2 cellular contexts compared by ENCODE assay signal in genomic region chr22:18914558-18914957, GRCh38. TPM values are rescaled to one million over a fixed set of nuclear protein-coding genes. Genes with fewer than 3 reads are reported as not detected.
"Had no signal": no experiment of that assay in that cellular context is flagged by ENCODE, and none has a peak within 500 bp of the region (broad histone marks: within the 10 kb centered on the region; RNA-seq: fewer than 3 reads in every experiment).

No MANE protein-coding gene starts in this region.

RNA-seq across cellular contexts. Expression of gene PRODH, which starts 21.5 kb away (rescaled TPM):
- total RNA-seq: LHCN-M2, M059J had no signal
